Comparison of ENCODE assay signal across 8 cellular contexts in the genomic region with DNA sequence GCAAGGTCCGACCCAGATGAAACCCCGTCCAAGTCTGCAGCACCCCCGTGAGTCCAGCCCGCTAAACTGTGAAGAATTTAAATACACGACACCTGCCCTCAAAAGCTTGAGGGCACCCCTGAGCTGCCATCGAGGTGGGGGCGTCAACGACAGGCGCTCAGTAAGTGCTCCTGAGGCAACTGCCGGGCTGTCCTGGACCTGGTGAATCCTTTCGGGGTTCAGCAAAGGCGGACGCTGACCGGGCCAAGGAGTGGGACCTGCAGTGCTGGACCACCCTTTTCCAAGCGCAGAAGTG. TPM values are rescaled to one million over a fixed set of nuclear protein-coding genes. Genes with fewer than 3 reads are reported as not detected.
DNase-seq lines count a peak whose midpoint lies in the region; ATAC-seq, FAIRE-seq and TF ChIP-seq lines count a peak whose summit lies in the region.

No MANE protein-coding gene starts in this region.

- H3K27ac ChIP-seq in K562 (ENCODE audit: extremely low read depth, low read depth, low read length) (no peak overlapping the region), lung (ENCODE audit: low read depth in 1 of 2, low read length in 1 of 2) (peak overlapping the region; percentile 89 to 92), upper lobe of right lung (peak overlapping the region; percentile 96)

- CTCF ChIA-PET in K562 (lab: Yijun Ruan, JAX; ENCODE audit: low intra/inter-chr PET ratio) = no interaction called here

- BruUV-seq in K562 (replicated peaks; lab: Mats Ljungman, UMichigan) = no TSS peak

- no peaks in the 10 kb centered on the region for H4K20me1 ChIP-seq in K562 (replicated peaks; ENCODE audit: control insufficient read depth, insufficient read depth, low read length)

- WGBS in K562 (ENCODE audit: insufficient coverage, low coverage, missing lambda C conversion rate) = 1% methylated on average over 15 of the region's 15 CpGs
- 2% methylated on average over 15 of the region's 15 CpGs for WGBS in lung, 2 donors

- peak overlapping the region; percentile 81 to 99; a peak in 3 of 4 replicates for H3K9ac ChIP-seq in K562 (ENCODE audit: insufficient read depth in 1 of 2, low read depth in 2 of 2, low read length in 2 of 2)

- peak overlapping the region; percentile 95 for H3K4me3 ChIP-seq in GM06990 (replicated peaks; ENCODE audit: low read depth, low read length)
- peak overlapping the region; percentile 59 for H3K4me3 ChIP-seq in K562
- H3K4me3 ChIP-seq in lung = peak overlapping the region; percentile 77
- H3K4me3 ChIP-seq in upper lobe of right lung = peak overlapping the region; percentile 100

- H3K4me1 ChIP-seq in K562 (replicated peaks in 1 of 2; ENCODE audit: control insufficient read depth in 2 of 2, insufficient read depth in 2 of 2, low read length in 2 of 2) = peaks cover 3 to 19% of the 10 kb centered on the region in 2 experiments; a peak in 4 of 5 replicates
- H3K4me1 ChIP-seq in lung (ENCODE audit: control insufficient read depth in 2 of 2, insufficient read depth in 2 of 2, low read length in 2 of 2) = peaks cover 0 to 11% of the 10 kb centered on the region in 2 donors
- H3K4me1 ChIP-seq in upper lobe of right lung = peaks cover 27% of the 10 kb centered on the region

- H3K27me3 ChIP-seq in GM06990 (replicated peaks; ENCODE audit: control insufficient read depth, insufficient read depth, low read length) (no peaks in the 10 kb centered on the region), K562 (ENCODE audit: control insufficient read depth in 2 of 2, insufficient read depth in 2 of 2, low read length in 2 of 2) (peaks cover 7 to 16% of the 10 kb centered on the region in 2 experiments; a peak in 4 of 5 replicates), lung (ENCODE audit: control insufficient read depth, insufficient read depth) (no peaks in the 10 kb centered on the region), upper lobe of right lung (no peaks in the 10 kb centered on the region)

- H3K4me2 ChIP-seq in K562 (ENCODE audit: insufficient read depth, low read length) = peak overlapping the region; percentile 93

- peaks cover 7% of the 10 kb centered on the region; the same call in 2 of the 3 replicates for H3K79me2 ChIP-seq in K562 (ENCODE audit: control insufficient read depth, insufficient read depth, low read length)

- in situ Hi-C loops in K562 (cut with MboI) = no loop called here

- H3K9me3 ChIP-seq in K562 (replicated peaks; ENCODE audit: control insufficient read depth, insufficient read depth, low read depth, low read length) = no peaks in the 10 kb centered on the region
- H3K9me3 ChIP-seq in lung (ENCODE audit: control insufficient read depth in 2 of 2, insufficient read depth in 1 of 2, low read length in 1 of 2) = no peaks in the 10 kb centered on the region
- no peaks in the 10 kb centered on the region for H3K9me3 ChIP-seq in upper lobe of right lung

- TF ChIP-seq CTCF in GM06990 (IDR thresholded peaks at IDR 0.05; ENCODE audit: insufficient read depth, low read length, poor library complexity, severe bottlenecking) (no peak), K562 (IDR thresholded peaks at IDR 0.05 in 2 of 3, conservative IDR thresholded peaks at IDR 0.05 in 1 of 3; ENCODE audit: insufficient read depth in 2 of 3, low read depth in 1 of 3, low read length in 3 of 3) (peak; percentile 26 to 35 (median 34); a peak in 3 of 6 replicates), lung (IDR thresholded peaks at IDR 0.05; ENCODE audit: control extremely low read depth, extremely low read depth) (no peak), upper lobe of right lung (IDR thresholded peaks at IDR 0.05) (no peak)

- H3K36me3 ChIP-seq in GM06990 (ENCODE audit: control insufficient read depth, insufficient read depth, low read length) (no peaks in the 10 kb centered on the region; the same call in 1 of the 2 replicates), K562 (ENCODE audit: control insufficient read depth, insufficient read depth, low read length) (0 out of 3 replicates have a peak, but pooled peaks cover 3% of the 10 kb centered on the region), lung (ENCODE audit: control insufficient read depth in 2 of 2, insufficient read depth in 2 of 2, low read length in 2 of 2) (peaks cover 0 to 3% of the 10 kb centered on the region in 2 donors), upper lobe of right lung (peaks cover 12% of the 10 kb centered on the region)

- TF ChIP-seq EP300 in K562 (IDR thresholded peaks at IDR 0.05; ENCODE audit: low read length) = no peak

- ATAC-seq in HG03571 (IDR thresholded peaks at IDR 0.05; ENCODE audit: unreplicated experiment) (peak; percentile 5), K562 (peak; percentile 22), lung (ENCODE audit: insufficient read depth, low FRiP score) (no peak), upper lobe of right lung (no peak)

- DNase-seq in GM06990 (ENCODE audit: extremely low read depth, insufficient read length) (no peak), K562 (ENCODE audit: extremely low read depth in 1 of 4, low spot score in 3 of 4) (peak; percentile 26 to 38 (median 31)), lung (ENCODE audit: low spot score) (no peak), upper lobe of right lung (no peak), putamen (ENCODE audit: low spot score) (no peak), mucosa of gallbladder (ENCODE audit: low spot score) (no peak), middle frontal gyrus (ENCODE audit: extremely low spot score, low spot score) (no peak)

- intact Hi-C loops in K562 (cut with micrococcal nuclease) = loop anchor here (5.0 kb wide), 1 partner anchor 217 kb away; no protein-coding TSS in a partner anchor
- intact Hi-C loops in upper lobe of right lung (cut with DNase I) = no loop called here

- POLR2A ChIA-PET in K562 (lab: Yijun Ruan, JAX) = no interaction called here

- FAIRE-seq in K562 (lab: Jason Lieb, UNC) = no peak

- no peaks in the 10 kb centered on the region for H3K9me1 ChIP-seq in K562 (ENCODE audit: control insufficient read depth, insufficient read depth, low read length)

- TF ChIP-seq POLR2A in K562 (conservative IDR thresholded peaks at IDR 0.05) = no peak

- H2AFZ ChIP-seq in K562 (ENCODE audit: low read depth, low read length) = peak overlapping the region; percentile 89

- TF ChIP-seq RAD21 in K562 (CRISPR knock-in tag; conservative IDR thresholded peaks at IDR 0.05 in 1 of 2, IDR thresholded peaks at IDR 0.05 in 1 of 2) = peak in 1 of 2 experiments; percentile 38; a peak in 1 of 4 replicates

TF ChIP-seq in K562, 482 proteins besides CTCF, POLR2A, EP300 and RAD21 (continues in another document):
- TF ChIP-seq ZNF609 (CRISPR knock-in tag; IDR thresholded peaks at IDR 0.05; ENCODE audit: borderline replicate concordance) (0 out of 2 replicates have a peak, but pooled peaks have one; percentile 49), NR2C2 (CRISPR knock-in tag; IDR thresholded peaks at IDR 0.05) (peak; percentile 40; the same call in 1 of the 2 replicates), NR2C2 (tag; IDR thresholded peaks at IDR 0.05) (no peak), DIDO1 (tag; IDR thresholded peaks at IDR 0.05; ENCODE audit: low read depth) (no peak)

RNA-seq across cellular contexts. Expression of gene ENDOV, which starts 0.5 kb away (rescaled TPM):
- 28.5 and 57.0 TPM in 2 replicates for total RNA-seq in K562 (2011; cell fraction: chromatin; rRNA removed; ENCODE audit: low replicate concordance)
- total RNA-seq in K562 (2011; cell fraction: nucleolus; rRNA removed) = 34.7 and 37.9 TPM in 2 replicates
- 40.0 and 51.1 TPM in 2 replicates for total RNA-seq in K562 (2011; cell fraction: nucleoplasm; rRNA removed)
- total RNA-seq in K562 (2014; rRNA removed) (3.1 and 5.2 TPM in 2 replicates), K562 (2014; rRNA removed; fragmentation: Illumina TruSeq; extraction: Trizol) (2.0 and 2.3 TPM in 2 replicates), K562 (2015; rRNA removed; fragmentation: Illumina TruSeq; extraction: Trizol) (2.8 and 3.7 TPM in 2 replicates), K562 (2021) (7.1 and 7.3 TPM in 2 replicates), lung (10 to 100 TPM; 21.7 to 28.8 TPM), upper lobe of right lung (25.1 TPM), mucosa of gallbladder (26.2 TPM)
- polyA plus RNA-seq in K562 (2011; rRNA removed) (7.9 and 8.2 TPM in 2 replicates), K562 (2014; fragmentation: Illumina TruSeq; extraction: Trizol) (4.3 and 5.0 TPM in 2 replicates), K562 (2014; fragmentation: Nextera tagmentation; extraction: Ambion mirVana) (1 to 10 TPM; 1.2 to 3.2 TPM), K562 (2014; rRNA removed) (3.8 and 5.6 TPM in 2 replicates), lung (10 to 100 TPM; 11.8 to 23.0 TPM)
- 6.6 and 8.3 TPM in 2 replicates for polyA plus RNA-seq in K562 (2011; cell fraction: cytosol; rRNA removed)
- polyA plus RNA-seq in K562 (2011; cell fraction: nucleus; rRNA removed) = 11.9 and 21.5 TPM in 2 replicates
- polyA plus RNA-seq in K562 (2012) = 7.7 and 9.4 TPM in 2 replicates
- polyA minus RNA-seq in K562 (2011; rRNA and poly(A)+ RNA removed) = 5.5 and 6.0 TPM in 2 replicates
- 2.5 and 3.7 TPM in 2 replicates for polyA minus RNA-seq in K562 (2011; cell fraction: cytosol; rRNA and poly(A)+ RNA removed)
- 8.9 and 14.3 TPM in 2 replicates for polyA minus RNA-seq in K562 (2011; cell fraction: nucleus; rRNA and poly(A)+ RNA removed)

Comparison
In these comparisons a context has a peak if more than half of its experiments do, and no peak if none do; other contexts are left out.
1. DNase-seq: peak in K562 (4 of 4); none in GM06990 (single experiment), lung (single experiment), upper lobe of right lung (single experiment), putamen (single experiment), mucosa of gallbladder (single experiment) and middle frontal gyrus (single experiment).
2. CTCF ChIP-seq: peak in K562 (3 of 3); none in GM06990 (single experiment), lung (single experiment) and upper lobe of right lung (single experiment).
3. ATAC-seq: peak in HG03571 (single experiment) and K562 (single experiment); none in lung (single experiment) and upper lobe of right lung (single experiment).
4. Peak in every context shown above with its lines, with median percentiles within 50 percentile points of each other: H3K4me3 ChIP-seq.